ENCODE assay signal across 8 cellular contexts in genomic region chr18:50297621-50298442, GRCh38. TPM values are rescaled to one million over a fixed set of nuclear protein-coding genes. Genes with fewer than 3 reads are reported as not detected.
DNase-seq lines count a peak whose midpoint lies in the region; ATAC-seq and TF ChIP-seq lines count a peak whose summit lies in the region.

No MANE protein-coding gene starts in this region.

- no peak overlapping the region for H3K27ac ChIP-seq in esophagus muscularis mucosa (replicated peaks in 1 of 4)

- H3K9me3 ChIP-seq in esophagus muscularis mucosa = no peaks in the 10 kb centered on the region

- WGBS in esophagus muscularis mucosa = 9% methylated on average over 27 of the region's 28 CpGs

- ATAC-seq in GM18867 (IDR thresholded peaks at IDR 0.05; ENCODE audit: unreplicated experiment) = peak; percentile 98
- ATAC-seq in HG03095 (IDR thresholded peaks at IDR 0.05; ENCODE audit: unreplicated experiment) = peak; percentile 98

- POLR2A ChIA-PET in AG04449 (lab: Yijun Ruan, JAX) = no interaction called here

- H3K4me3 ChIP-seq in AG04449 (ENCODE audit: low read depth, low read length) (peak overlapping the region; percentile 60), esophagus muscularis mucosa (peak overlapping the region; percentile 48 to 54 (median 49))

- no peak for DNase-seq in AG04449 (ENCODE audit: low read depth, low spot score)
- DNase-seq in NCI-H524 treated with DMSO at 0.1 percent for 48 hours (lab: John Stamatoyannopoulos, UW) = peak; percentile 23
- peak; percentile 31 for DNase-seq in activated T-cell treated with anti-CD3 and anti-CD28 coated beads for 4 hours
- DNase-seq in esophagus muscularis mucosa (ENCODE audit: extremely low spot score) = no peak
- DNase-seq in mucosa of gallbladder (ENCODE audit: low spot score) = peak; percentile 84
- peak; percentile 25 to 63 (median 56) for DNase-seq in stimulated activated naive CD4-positive, alpha-beta T cell (lab: John Stamatoyannopoulos, UW)

- TF ChIP-seq CTCF in AG04449 (IDR thresholded peaks at IDR 0.05; ENCODE audit: insufficient read depth, low read length, missing control alignments) = no peak
- no peak for TF ChIP-seq CTCF in esophagus muscularis mucosa (IDR thresholded peaks at IDR 0.05)

- H3K4me1 ChIP-seq in esophagus muscularis mucosa = peaks cover 5 to 14% (median 13%) of the 10 kb centered on the region in 4 donors

- no peaks in the 10 kb centered on the region for H3K36me3 ChIP-seq in esophagus muscularis mucosa

- intact Hi-C loops in esophagus muscularis mucosa (cut with DNase I) = no loop called here

- peaks cover 0 to 40% (median 11%) of the 10 kb centered on the region in 4 donors for H3K27me3 ChIP-seq in esophagus muscularis mucosa

- TF ChIP-seq POLR2A in esophagus muscularis mucosa (IDR thresholded peaks at IDR 0.05; ENCODE audit: low read depth) = no peak

- CTCF ChIA-PET in AG04449 (lab: Yijun Ruan, JAX) = no interaction called here

- no peak for TF ChIP-seq EP300 in esophagus muscularis mucosa (IDR thresholded peaks at IDR 0.05)

RNA-seq across cellular contexts. Expression of gene CXXC1, which starts 10.3 kb away (rescaled TPM):
- 10 to 100 TPM; 38.6 to 58.1 (median 49.2) TPM for total RNA-seq in esophagus muscularis mucosa
- 92.2 TPM for total RNA-seq in mucosa of gallbladder

RNA-seq across cellular contexts. Expression of gene MBD1, which starts 16.5 kb away (rescaled TPM):
- total RNA-seq in esophagus muscularis mucosa (100 to 1,000 TPM in 1 of 4 donors, 10 to 100 TPM in 3; 65.6 to 101 (median 79.8) TPM), mucosa of gallbladder (86.7 TPM)

RNA-seq across cellular contexts. Expression of gene CFAP53, which starts 31.5 kb away (rescaled TPM):
- total RNA-seq in esophagus muscularis mucosa (under 1 TPM in 1 of 4 donors, not detected in 3; 0.40 TPM), mucosa of gallbladder (1.5 TPM)

Comparison
In these comparisons a context has a peak if more than half of its experiments do, and no peak if none do; other contexts are left out.
1. DNase-seq: peak in NCI-H524 treated with DMSO at 0.1 percent for 48 hours (single experiment), activated T-cell treated with anti-CD3 and anti-CD28 coated beads for 4 hours (single experiment), mucosa of gallbladder (single experiment) and stimulated activated naive CD4-positive, alpha-beta T cell (6 of 6); none in AG04449 (single experiment) and esophagus muscularis mucosa (single experiment).